ENCODE assay signal across 18 cellular contexts in genomic region chr10:26723016-26723415, GRCh38. TPM values are rescaled to one million over a fixed set of nuclear protein-coding genes. Genes with fewer than 3 reads are reported as not detected.
DNase-seq lines count a peak whose midpoint lies in the region; ATAC-seq, FAIRE-seq and TF ChIP-seq lines count a peak whose summit lies in the region.
"Had no signal": no experiment of that assay in that cellular context is flagged by ENCODE, and none has a peak within 500 bp of the region (broad histone marks: within the 10 kb centered on the region; RNA-seq: fewer than 3 reads in every experiment).

No MANE protein-coding gene starts in this region.

- no peaks in the 10 kb centered on the region for H3K27me3 ChIP-seq in CD4-positive, alpha-beta memory T cell (ENCODE audit: insufficient read depth, low read length)
- H3K27me3 ChIP-seq in K562 (ENCODE audit: control insufficient read depth in 2 of 2, insufficient read depth in 2 of 2, low read length in 2 of 2) = no peaks in the 10 kb centered on the region; a peak in 1 of 5 replicates
- H3K27me3 ChIP-seq: BE2C had no signal

- TF ChIP-seq CTCF in K562 (IDR thresholded peaks at IDR 0.05 in 2 of 3, conservative IDR thresholded peaks at IDR 0.05 in 1 of 3; ENCODE audit: insufficient read depth in 2 of 3, low read depth in 1 of 3, low read length in 3 of 3) = no peak

- no peak overlapping the region for H3K4me2 ChIP-seq in K562 (ENCODE audit: insufficient read depth, low read length)
- H3K4me2 ChIP-seq: A549 had no signal

- peaks cover 16% of the 10 kb centered on the region for H3K4me1 ChIP-seq in CD4-positive, alpha-beta memory T cell (ENCODE audit: insufficient read depth, low read length)
- H3K4me1 ChIP-seq in K562 (replicated peaks in 1 of 2; ENCODE audit: control insufficient read depth in 2 of 2, insufficient read depth in 2 of 2, low read length in 2 of 2) = no peaks in the 10 kb centered on the region
- H3K4me1 ChIP-seq: A549, BE2C, Caco-2 had no signal

- no peak overlapping the region for H3K9ac ChIP-seq in K562 (ENCODE audit: insufficient read depth in 1 of 2, low read depth in 2 of 2, low read length in 2 of 2)

- no peaks in the 10 kb centered on the region for H3K9me3 Mint-ChIP-seq in activated CD8-positive, alpha-beta memory T cell treated with anti-CD3 and anti-CD28 coated beads, Interleukin-2, amount 10 ng/mL, durations not matched to agents 7 days and 5 days (ENCODE audit: low read depth)
- no peaks in the 10 kb centered on the region for H3K9me3 Mint-ChIP-seq in CD4-positive, alpha-beta memory T cell
- no peaks in the 10 kb centered on the region for H3K9me3 Mint-ChIP-seq in stimulated activated effector memory CD8-positive, alpha-beta T cell treated with anti-CD3 and anti-CD28 coated beads, Interleukin-12 subunit alpha, Interleukin-12 subunit beta, amount 100 ng/mL, for 72 hours
- H3K9me3 Mint-ChIP-seq: CD8-positive, alpha-beta memory T cell had no signal

- TF ChIP-seq POLR2A in K562 (conservative IDR thresholded peaks at IDR 0.05) = peak; percentile 46

- peaks cover 50% of the 10 kb centered on the region for H3K36me3 Mint-ChIP-seq in activated CD8-positive, alpha-beta memory T cell treated with anti-CD3 and anti-CD28 coated beads, Interleukin-2, amount 10 ng/mL, durations not matched to agents 7 days and 5 days
- peaks cover 25 to 32% of the 10 kb centered on the region in 2 donors for H3K36me3 Mint-ChIP-seq in CD4-positive, alpha-beta memory T cell
- peaks cover 91% of the 10 kb centered on the region for H3K36me3 Mint-ChIP-seq in stimulated activated effector memory CD8-positive, alpha-beta T cell treated with anti-CD3 and anti-CD28 coated beads, Interleukin-12 subunit alpha, Interleukin-12 subunit beta, amount 100 ng/mL, for 72 hours

- no peak overlapping the region for H3K4me3 ChIP-seq in CD4-positive, alpha-beta memory T cell (ENCODE audit: low read length in 2 of 2)
- no peak overlapping the region for H3K4me3 ChIP-seq in K562
- H3K4me3 ChIP-seq: A549, HAP-1 had no signal

- no peak overlapping the region for H3K27ac ChIP-seq in CD4-positive, alpha-beta memory T cell (ENCODE audit: low read depth, low read length)
- H3K27ac ChIP-seq in K562 (ENCODE audit: extremely low read depth, low read depth, low read length) = no peak overlapping the region
- H3K27ac ChIP-seq: A549, C4-2B had no signal

- in situ Hi-C loops in K562 (cut with MboI) = no loop called here

- intact Hi-C loops in CD4-positive, alpha-beta memory T cell (cut with micrococcal nuclease) = no loop called here
- intact Hi-C loops in K562 (cut with micrococcal nuclease) = loop anchor here (10.0 kb wide), 1 partner anchor 632 kb away; no protein-coding TSS in a partner anchor

- no peak overlapping the region for H3K4me3 Mint-ChIP-seq in activated CD8-positive, alpha-beta memory T cell treated with anti-CD3 and anti-CD28 coated beads, Interleukin-2, amount 10 ng/mL, durations not matched to agents 7 days and 5 days
- H3K4me3 Mint-ChIP-seq in CD4-positive, alpha-beta memory T cell = no peak overlapping the region
- H3K4me3 Mint-ChIP-seq in stimulated activated effector memory CD8-positive, alpha-beta T cell treated with anti-CD3 and anti-CD28 coated beads, Interleukin-12 subunit alpha, Interleukin-12 subunit beta, amount 100 ng/mL, for 72 hours = no peak overlapping the region
- H3K4me3 Mint-ChIP-seq: CD8-positive, alpha-beta memory T cell had no signal

- no peaks in the 10 kb centered on the region for H3K27me3 Mint-ChIP-seq in activated CD8-positive, alpha-beta memory T cell treated with anti-CD3 and anti-CD28 coated beads, Interleukin-2, amount 10 ng/mL, durations not matched to agents 7 days and 5 days
- H3K27me3 Mint-ChIP-seq in CD4-positive, alpha-beta memory T cell = no peaks in the 10 kb centered on the region
- H3K27me3 Mint-ChIP-seq: CD8-positive, alpha-beta memory T cell had no signal

- WGBS in K562 (ENCODE audit: insufficient coverage, low coverage, missing lambda C conversion rate) = 93% methylated on average over 4 of the region's 4 CpGs

- no peak for DNase-seq in activated CD8-positive, alpha-beta memory T cell treated with anti-CD3 and anti-CD28 coated beads, Interleukin-2, amount 10 ng/mL, durations not matched to agents 7 days and 5 days
- no peak for DNase-seq in activated CD8-positive, alpha-beta memory T cell treated with anti-CD3 and anti-CD28 coated beads, Interleukin-2, amount 50 U/mL, for 48 hours
- DNase-seq in CD4-positive, alpha-beta memory T cell = no peak
- no peak for DNase-seq in K562 (ENCODE audit: extremely low read depth in 1 of 4, low spot score in 3 of 4)
- peak in 1 of 2 donors; percentile 26 for DNase-seq in stimulated activated effector memory CD8-positive, alpha-beta T cell treated with anti-CD3 and anti-CD28 coated beads, Interleukin-12 subunit alpha, Interleukin-12 subunit beta, amount 100 ng/mL, for 72 hours (ENCODE audit: low spot score in 2 of 2)
- no peak for DNase-seq in stimulated activated CD4-positive, alpha-beta T cell treated with anti-CD3 and anti-CD28 coated beads, Interleukin-4, amount 100 ng/mL, for 1 hour
- no peak for DNase-seq in frontal cortex (ENCODE audit: low spot score in 2 of 2)
- DNase-seq: BE2C; Caco-2; CD8-positive, alpha-beta memory T cell; DND-41; GDM1 had no signal

- no peaks in the 10 kb centered on the region for H4K20me1 ChIP-seq in K562 (replicated peaks; ENCODE audit: control insufficient read depth, insufficient read depth, low read length)

- H3K27ac Mint-ChIP-seq in activated CD8-positive, alpha-beta memory T cell treated with anti-CD3 and anti-CD28 coated beads, Interleukin-2, amount 10 ng/mL, durations not matched to agents 7 days and 5 days = peak overlapping the region; percentile 57
- peak overlapping the region in 4 of 7 donors; percentile 53 to 67 (median 64) for H3K27ac Mint-ChIP-seq in CD4-positive, alpha-beta memory T cell
- peak overlapping the region; percentile 1 for H3K27ac Mint-ChIP-seq in stimulated activated effector memory CD8-positive, alpha-beta T cell treated with anti-CD3 and anti-CD28 coated beads, Interleukin-12 subunit alpha, Interleukin-12 subunit beta, amount 100 ng/mL, for 72 hours

- H3K36me3 ChIP-seq in CD4-positive, alpha-beta memory T cell (ENCODE audit: insufficient read depth, low read length) = peaks cover 3% of the 10 kb centered on the region
- H3K36me3 ChIP-seq in K562 (ENCODE audit: control insufficient read depth, insufficient read depth, low read length) = peaks cover 95% of the 10 kb centered on the region

- TF ChIP-seq EP300 in K562 (IDR thresholded peaks at IDR 0.05; ENCODE audit: low read length) = no peak

- BruUV-seq in K562 (replicated peaks; lab: Mats Ljungman, UMichigan) = no TSS peak

- ATAC-seq in activated CD8-positive, alpha-beta memory T cell treated with anti-CD3 and anti-CD28 coated beads, Interleukin-2, amount 10 ng/mL, durations not matched to agents 7 days and 5 days = no peak
- ATAC-seq in K562 = no peak
- ATAC-seq in stimulated activated effector memory CD8-positive, alpha-beta T cell treated with anti-CD3 and anti-CD28 coated beads, Interleukin-12 subunit alpha, Interleukin-12 subunit beta, amount 100 ng/mL, for 72 hours = no peak
- ATAC-seq: A549, HepG2 had no signal

- CTCF ChIA-PET in activated CD8-positive, alpha-beta memory T cell treated with anti-CD3 and anti-CD28 coated beads, Interleukin-2, amount 10 ng/mL, durations not matched to agents 7 days and 5 days (lab: Charles Lee) = interaction anchor here (0.9 to 1.4 kb wide), 3 partner anchors 12 to 159 kb away, joined by 3 to 9 read pairs (median 3); no protein-coding TSS in a partner anchor
- CTCF ChIA-PET in CD4-positive, alpha-beta memory T cell (lab: Charles Lee; ENCODE audit: partially characterized antibody) = interaction anchor here (1.0 to 8.8 kb wide), 2 partner anchors 58 to 159 kb away, joined by 3 to 249 read pairs; no protein-coding TSS in a partner anchor
- CTCF ChIA-PET in K562 (lab: Yijun Ruan, JAX; ENCODE audit: low intra/inter-chr PET ratio) = no interaction called here

- H3K9me3 ChIP-seq in CD4-positive, alpha-beta memory T cell (ENCODE audit: control insufficient read depth in 1 of 2, low read length in 2 of 2) = no peaks in the 10 kb centered on the region
- no peaks in the 10 kb centered on the region for H3K9me3 ChIP-seq in K562 (replicated peaks; ENCODE audit: control insufficient read depth, insufficient read depth, low read depth, low read length)
- H3K9me3 ChIP-seq: A549, BE2C, Caco-2, HAP-1 had no signal

- no peaks in the 10 kb centered on the region for H3K79me2 ChIP-seq in K562 (ENCODE audit: control insufficient read depth, insufficient read depth, low read length)

- FAIRE-seq in K562 (lab: Jason Lieb, UNC) (no peak), frontal cortex (lab: Jason Lieb, UNC) (no peak)
- FAIRE-seq: A549, H1, HepG2, HTR-8/SVneo had no signal

- peaks cover 22% of the 10 kb centered on the region for H3K4me1 Mint-ChIP-seq in activated CD8-positive, alpha-beta memory T cell treated with anti-CD3 and anti-CD28 coated beads, Interleukin-2, amount 10 ng/mL, durations not matched to agents 7 days and 5 days
- peaks cover 8 to 14% (median 11%) of the 10 kb centered on the region in 4 donors for H3K4me1 Mint-ChIP-seq in CD4-positive, alpha-beta memory T cell
- peaks cover 16% of the 10 kb centered on the region for H3K4me1 Mint-ChIP-seq in stimulated activated effector memory CD8-positive, alpha-beta T cell treated with anti-CD3 and anti-CD28 coated beads, Interleukin-12 subunit alpha, Interleukin-12 subunit beta, amount 100 ng/mL, for 72 hours

- H3K9me1 ChIP-seq in K562 (ENCODE audit: control insufficient read depth, insufficient read depth, low read length) = no peaks in the 10 kb centered on the region

- POLR2A ChIA-PET in CD4-positive, alpha-beta memory T cell (lab: Charles Lee; ENCODE audit: partially characterized antibody) = interaction anchor here (3.7 kb wide), 1 partner anchor 26 kb away, joined by 13 read pairs; the partner anchor contains the start of gene PDSS1
- POLR2A ChIA-PET in K562 (lab: Yijun Ruan, JAX) = interaction anchor here (1.2 kb wide), 1 partner anchor 16 kb away, joined by 3 read pairs; no protein-coding TSS in a partner anchor

- no peak for TF ChIP-seq RAD21 in K562 (CRISPR knock-in tag; conservative IDR thresholded peaks at IDR 0.05 in 1 of 2, IDR thresholded peaks at IDR 0.05 in 1 of 2)

- no peak overlapping the region for H2AFZ ChIP-seq in K562 (ENCODE audit: low read depth, low read length)

RNA-seq across cellular contexts. Expression of gene PDSS1, which starts 25.5 kb away (rescaled TPM):
- total RNA-seq in activated CD8-positive, alpha-beta memory T cell treated with anti-CD3 and anti-CD28 coated beads, Interleukin-2, amount 10 ng/mL, durations not matched to agents 7 days and 5 days = 10 to 100 TPM; 19.3 to 24.1 TPM
- 1 to 10 TPM; 3.1 to 3.3 TPM for total RNA-seq in CD4-positive, alpha-beta memory T cell
- polyA plus RNA-seq in CD4-positive, alpha-beta memory T cell = 1 to 10 TPM; 2.5 to 4.5 TPM
- 36.2 and 51.4 TPM in 2 replicates for total RNA-seq in K562 (2011; cell fraction: chromatin; rRNA removed; ENCODE audit: low replicate concordance)
- total RNA-seq in K562 (2011; cell fraction: nucleolus; rRNA removed) = 23.7 and 29.5 TPM in 2 replicates
- total RNA-seq in K562 (2011; cell fraction: nucleoplasm; rRNA removed) = 31.1 and 36.9 TPM in 2 replicates
- total RNA-seq in K562 (2014; rRNA removed) (44.9 and 48.4 TPM in 2 replicates), K562 (2014; rRNA removed; fragmentation: Illumina TruSeq; extraction: Trizol) (35.7 and 36.6 TPM in 2 replicates), K562 (2015; rRNA removed; fragmentation: Illumina TruSeq; extraction: Trizol) (42.8 and 45.3 TPM in 2 replicates), K562 (2021) (30.9 and 36.5 TPM in 2 replicates), frontal cortex (25.3 TPM)
- polyA plus RNA-seq in K562 (2011; rRNA removed) (48.0 and 59.5 TPM in 2 replicates), K562 (2014; fragmentation: Illumina TruSeq; extraction: Trizol) (32.4 and 48.3 TPM in 2 replicates), K562 (2014; fragmentation: Nextera tagmentation; extraction: Ambion mirVana) (10 to 100 TPM; 11.0 to 18.2 TPM), K562 (2014; rRNA removed) (52.2 and 55.6 TPM in 2 replicates)
- polyA plus RNA-seq in K562 (2011; cell fraction: cytosol; rRNA removed) = 28.5 and 38.2 TPM in 2 replicates
- polyA plus RNA-seq in K562 (2011; cell fraction: nucleus; rRNA removed) = 50.4 and 58.2 TPM in 2 replicates
- polyA plus RNA-seq in K562 (2012) = 15.5 and 23.2 TPM in 2 replicates
- polyA minus RNA-seq in K562 (2011; rRNA and poly(A)+ RNA removed) = 45.0 and 56.8 TPM in 2 replicates
- 10.6 and 19.2 TPM in 2 replicates for polyA minus RNA-seq in K562 (2011; cell fraction: cytosol; rRNA and poly(A)+ RNA removed)
- 24.8 and 41.7 TPM in 2 replicates for polyA minus RNA-seq in K562 (2011; cell fraction: nucleus; rRNA and poly(A)+ RNA removed)

Comparison
In these comparisons a context has a peak if more than half of its experiments do, and no peak if none do; other contexts are left out.
1. H3K27ac Mint-ChIP-seq: peak in every context shown above with its lines; median percentile 64 in CD4-positive, alpha-beta memory T cell; 57 in activated CD8-positive, alpha-beta memory T cell treated with anti-CD3 and anti-CD28 coated beads, Interleukin-2, amount 10 ng/mL, durations not matched to agents 7 days and 5 days; 1 in stimulated activated effector memory CD8-positive, alpha-beta T cell treated with anti-CD3 and anti-CD28 coated beads, Interleukin-12 subunit alpha, Interleukin-12 subunit beta, amount 100 ng/mL, for 72 hours.